16 cellular contexts compared by ENCODE assay signal in the genomic region with DNA sequence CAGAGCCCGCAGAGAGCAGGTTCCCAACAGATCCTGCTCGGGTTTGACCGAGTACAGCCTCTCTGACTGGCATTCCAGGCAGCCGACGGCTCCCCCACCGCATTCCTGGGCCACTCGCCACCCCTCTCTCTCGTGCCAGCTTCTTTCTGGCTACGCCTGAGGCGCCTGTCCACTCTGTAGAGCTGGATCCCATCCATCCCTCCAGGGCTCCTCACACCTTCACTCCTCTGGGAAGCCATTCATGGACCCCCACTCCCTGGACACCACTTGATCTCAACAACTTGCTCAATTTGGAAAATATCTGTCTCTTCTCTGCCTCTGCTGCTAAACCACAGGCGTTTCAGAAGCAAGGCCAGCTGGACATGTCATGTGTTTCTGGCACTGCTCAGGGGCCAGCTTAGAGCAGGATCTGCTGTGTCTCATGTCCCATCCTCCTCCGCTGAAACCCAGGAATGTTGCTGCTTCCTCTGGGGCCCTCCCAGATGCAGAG. TPM values are rescaled to one million over a fixed set of nuclear protein-coding genes. Genes with fewer than 3 reads are reported as not detected.
DNase-seq lines count a peak whose midpoint lies in the region; ATAC-seq, FAIRE-seq and TF ChIP-seq lines count a peak whose summit lies in the region.
"Had no signal": no experiment of that assay in that cellular context is flagged by ENCODE, and none has a peak within 500 bp of the region (broad histone marks: within the 10 kb centered on the region; RNA-seq: fewer than 3 reads in every experiment).

No MANE protein-coding gene starts in this region.

- no peak overlapping the region for H3K4me3 ChIP-seq in testis
- H3K4me3 ChIP-seq: GM12878, thoracic aorta had no signal

- POLR2A ChIA-PET in GM10248 (lab: Yijun Ruan, JAX), result no interaction called here

- no peak overlapping the region for H3K27ac ChIP-seq in testis
- H3K27ac ChIP-seq: thoracic aorta had no signal

- no peaks in the 10 kb centered on the region for H3K4me1 Mint-ChIP-seq in stimulated activated memory B cell treated with anti-CD40 and anti-IgM and Interleukin-4, amounts not matched to agents 10 μg/mL and 1 μg/mL and 100 μg/mL, for 72 hours

- H3K4me1 ChIP-seq in testis, result peaks cover 8% of the 10 kb centered on the region

- H3K27me3 Mint-ChIP-seq in stimulated activated memory B cell treated with anti-CD40 and anti-IgM and Interleukin-4, amounts not matched to agents 10 μg/mL and 1 μg/mL and 100 μg/mL, for 72 hours, result peaks cover 58% of the 10 kb centered on the region

- TF ChIP-seq CTCF in testis (IDR thresholded peaks at IDR 0.05), result no peak
- TF ChIP-seq CTCF in GM10248 (IDR thresholded peaks at IDR 0.05; ENCODE audit: control extremely low read depth, extremely low read depth, low read depth, missing control alignments), result no peak

- no peaks in the 10 kb centered on the region for H3K36me3 Mint-ChIP-seq in stimulated activated memory B cell treated with anti-CD40 and anti-IgM and Interleukin-4, amounts not matched to agents 10 μg/mL and 1 μg/mL and 100 μg/mL, for 72 hours
- H3K36me3 Mint-ChIP-seq: activated naive CD8-positive, alpha-beta T cell had no signal

- no peak overlapping the region for H3K4me3 Mint-ChIP-seq in stimulated activated memory B cell treated with anti-CD40 and anti-IgM and Interleukin-4, amounts not matched to agents 10 μg/mL and 1 μg/mL and 100 μg/mL, for 72 hours
- H3K4me3 Mint-ChIP-seq: activated naive CD8-positive, alpha-beta T cell had no signal

- DNase-seq in H54 (ENCODE audit: insufficient read length, low spot score) (peak; percentile 58), dedifferentiated amniotic fluid mesenchymal stem cell (ENCODE audit: extremely low spot score) (peak; percentile 62), islet precursor cell (peak; percentile 63), testis (peak; percentile 35), NCI-H187 treated with DMSO at 0.1 percent for 48 hours (lab: John Stamatoyannopoulos, UW) (no peak), GM10248 (ENCODE audit: extremely low spot score) (no peak)
- DNase-seq: Calu3, H7, NCI-H1417, NCI-H748 treated with DMSO at 0.1 percent for 48 hours had no signal

- no peaks in the 10 kb centered on the region for H3K9me3 Mint-ChIP-seq in stimulated activated memory B cell treated with anti-CD40 and anti-IgM and Interleukin-4, amounts not matched to agents 10 μg/mL and 1 μg/mL and 100 μg/mL, for 72 hours

- TF ChIP-seq POLR2A in H54 (IDR thresholded peaks at IDR 0.05; ENCODE audit: low read depth, low read length) (no peak), testis (IDR thresholded peaks at IDR 0.05) (no peak)

- no peaks in the 10 kb centered on the region for H3K36me3 ChIP-seq in testis (ENCODE audit: low read depth, missing control alignments)

- no peaks in the 10 kb centered on the region for H3K9me3 ChIP-seq in testis
- H3K9me3 ChIP-seq: thoracic aorta had no signal

- no peaks in the 10 kb centered on the region for H3K27me3 ChIP-seq in testis

- intact Hi-C loops in testis (cut with DNase I; ENCODE audit: low total_unique reads), result no loop called here

- 46 to 55% methylated on average over 9 to 12 of the region's 12 CpGs for WGBS in testis, 2 donors

- no peak overlapping the region for H3K27ac Mint-ChIP-seq in stimulated activated memory B cell treated with anti-CD40 and anti-IgM and Interleukin-4, amounts not matched to agents 10 μg/mL and 1 μg/mL and 100 μg/mL, for 72 hours
- H3K27ac Mint-ChIP-seq: activated naive CD8-positive, alpha-beta T cell had no signal

- ATAC-seq in stimulated activated memory B cell treated with anti-CD40 and anti-IgM and Interleukin-4, amounts not matched to agents 10 μg/mL and 1 μg/mL and 100 μg/mL, for 72 hours, result no peak
- no peak for ATAC-seq in HG03108 (IDR thresholded peaks at IDR 0.05; ENCODE audit: unreplicated experiment)
- ATAC-seq: GM12878 had no signal

- CTCF ChIA-PET in GM10248 (lab: Yijun Ruan, JAX), result interaction anchor here (1.2 kb wide), 1 partner anchor 10 kb away, joined by 4 read pairs; no protein-coding TSS in a partner anchor

- no peak for FAIRE-seq in H54 (lab: Jason Lieb, UNC)
- FAIRE-seq: GM12878 had no signal

RNA-seq across cellular contexts. Expression of gene ATP1A3, which starts 30.6 kb away (rescaled TPM):
- total RNA-seq in testis, result 10 to 100 TPM; 30.3 to 60.8 TPM
- 87.3 TPM for polyA plus RNA-seq in testis (ENCODE audit: insufficient read depth, low read depth, low replicate concordance)
- total RNA-seq: mesenteric fat pad had no signal

RNA-seq across cellular contexts. Expression of gene GRIK5, which starts 45.3 kb away (rescaled TPM):
- total RNA-seq in testis, result 10 to 100 TPM; 43.8 to 87.4 TPM
- 31.7 TPM for polyA plus RNA-seq in testis (ENCODE audit: insufficient read depth, low read depth, low replicate concordance)

RNA-seq across cellular contexts. Expression of gene ZNF574, which starts 51.3 kb away (rescaled TPM):
- total RNA-seq in testis, result 10 to 100 TPM; 63.2 to 64.8 TPM
- 47.4 TPM for polyA plus RNA-seq in testis (ENCODE audit: insufficient read depth, low read depth, low replicate concordance)

Comparison
In these comparisons a context has a peak if more than half of its experiments do, and no peak if none do; other contexts are left out.
1. DNase-seq: peak in H54 (single experiment), dedifferentiated amniotic fluid mesenchymal stem cell (single experiment), islet precursor cell (single experiment) and testis (single experiment); none in NCI-H187 treated with DMSO at 0.1 percent for 48 hours (single experiment) and GM10248 (single experiment).